In genomic region chr3:48400824-48401433, GRCh38 we compare ENCODE assay signal across 8 cellular contexts. TPM values are rescaled to one million over a fixed set of nuclear protein-coding genes. Genes with fewer than 3 reads are reported as not detected.
DNase-seq lines count a peak whose midpoint lies in the region; ATAC-seq, FAIRE-seq and TF ChIP-seq lines count a peak whose summit lies in the region.

No MANE protein-coding gene starts in this region.

- no peak overlapping the region for H2AFZ ChIP-seq in PC-3 (ENCODE audit: low read length)

- H3K9me3 Mint-ChIP-seq in CD4-positive, alpha-beta memory T cell: no peaks in the 10 kb centered on the region
- H3K9me3 Mint-ChIP-seq in activated T-helper 17 cell treated with anti-CD3 and anti-CD28 coated beads, Interleukin-2, amount 50 U/mL, for 72 hours: no peaks in the 10 kb centered on the region

- no peaks in the 10 kb centered on the region for H3K9me2 ChIP-seq in PC-3 (replicated peaks; ENCODE audit: low read length)

- POLR2A ChIA-PET in CD4-positive, alpha-beta memory T cell (lab: Charles Lee; ENCODE audit: partially characterized antibody): interaction anchor here (1.1 to 2.2 kb wide), 7 partner anchors 33 to 209 kb away, joined by 3 to 15 read pairs (median 11); partner anchors contain the start of genes CCDC51, PFKFB4, TMA7 and UQCRC1
- POLR2A ChIA-PET in HEK293 (lab: Yijun Ruan, JAX): interaction anchor here (0.7 to 2.1 kb wide), 8 partner anchors 17 to 152 kb away, joined by 3 to 13 read pairs (median 4); partner anchors contain the start of genes CCDC51 and TMA7
- POLR2A ChIA-PET in PC-3 (lab: Charles Lee; ENCODE audit: unreplicated experiment): interaction anchor here (0.6 kb wide), 2 partner anchors 35 to 284 kb away, joined by 3 to 4 read pairs; no protein-coding TSS in a partner anchor

- H4K20me1 ChIP-seq in PC-3 (ENCODE audit: low read length): no peaks in the 10 kb centered on the region

- H3K4me1 ChIP-seq in CD4-positive, alpha-beta memory T cell (ENCODE audit: insufficient read depth, low read length): no peaks in the 10 kb centered on the region
- H3K4me1 ChIP-seq in HEK293 (ENCODE audit: control insufficient read depth, insufficient read depth, low read length) (no peaks in the 10 kb centered on the region), PC-3 (ENCODE audit: insufficient read depth, low read length) (peaks cover 11% of the 10 kb centered on the region; the same call in 1 of the 2 replicates), pancreas (peaks cover 5 to 11% (median 11%) of the 10 kb centered on the region in 3 donors), upper lobe of left lung (no peaks in the 10 kb centered on the region)

- TF ChIP-seq POLR2A in upper lobe of left lung (IDR thresholded peaks at IDR 0.05): no peak

- no peaks in the 10 kb centered on the region for H3K27me3 ChIP-seq in CD4-positive, alpha-beta memory T cell (ENCODE audit: insufficient read depth, low read length)
- H3K27me3 ChIP-seq in PC-3 (ENCODE audit: low read length): no peaks in the 10 kb centered on the region
- no peaks in the 10 kb centered on the region for H3K27me3 ChIP-seq in pancreas
- H3K27me3 ChIP-seq in upper lobe of left lung: no peaks in the 10 kb centered on the region

- intact Hi-C loops in CD4-positive, alpha-beta memory T cell (cut with micrococcal nuclease): loop anchor here (1.0 to 2.0 kb wide), 7 partner anchors 35 to 340 kb away; partner anchors contain the start of gene UQCRC1
- intact Hi-C loops in PC-3 (cut with micrococcal nuclease) (loop anchor here (1.0 kb wide), 2 partner anchors 35 to 128 kb away; no protein-coding TSS in a partner anchor), pancreas (cut with DNase I) (loop anchor here in 2 of 3 donors (5.0 kb wide), 1 partner anchor 36 kb away; no protein-coding TSS in a partner anchor)

- no peak overlapping the region for H3K27ac ChIP-seq in CD4-positive, alpha-beta memory T cell (ENCODE audit: low read depth, low read length)
- H3K27ac ChIP-seq in HEK293 (ENCODE audit: extremely low read depth, low read depth, low read length) (no peak overlapping the region), PC-3 (ENCODE audit: low read length) (no peak overlapping the region), pancreas (no peak overlapping the region), upper lobe of left lung (no peak overlapping the region)

- ATAC-seq in PC-3 (peak; percentile 66), pancreas (peak; percentile 70 to 81 (median 77)), upper lobe of left lung (ENCODE audit: low FRiP score in 2 of 2) (peak; percentile 68 to 69), GM18858 (IDR thresholded peaks at IDR 0.05; ENCODE audit: unreplicated experiment) (no peak)
- peak; percentile 87 for ATAC-seq in activated T-helper 17 cell treated with anti-CD3 and anti-CD28 coated beads, Interleukin-2, amount 50 U/mL, for 72 hours (replicated peaks)

- TF ChIP-seq CTCF in HEK293 (tag by site-specific recombination; IDR thresholded peaks at IDR 0.05) (no peak), PC-3 (conservative IDR thresholded peaks at IDR 0.05; ENCODE audit: low read depth, low read length) (peak; percentile 82), pancreas (IDR thresholded peaks at IDR 0.05) (peak; percentile 68 to 80 (median 72)), upper lobe of left lung (IDR thresholded peaks at IDR 0.05) (peak; percentile 69 to 90 (median 88))

- no peak overlapping the region for H3K4me2 ChIP-seq in PC-3 (ENCODE audit: low read length)

- H3K4me1 Mint-ChIP-seq in CD4-positive, alpha-beta memory T cell: peaks cover 0 to 2% (median 0%) of the 10 kb centered on the region in 4 donors
- H3K4me1 Mint-ChIP-seq in activated T-helper 17 cell treated with anti-CD3 and anti-CD28 coated beads, Interleukin-2, amount 50 U/mL, for 72 hours: peaks cover 4% of the 10 kb centered on the region

- peak overlapping the region in 2 of 7 donors; percentile 3 to 8 for H3K27ac Mint-ChIP-seq in CD4-positive, alpha-beta memory T cell
- peak overlapping the region; percentile 50 for H3K27ac Mint-ChIP-seq in activated T-helper 17 cell treated with anti-CD3 and anti-CD28 coated beads, Interleukin-2, amount 50 U/mL, for 72 hours

- H3K36me3 Mint-ChIP-seq in CD4-positive, alpha-beta memory T cell: no peaks in the 10 kb centered on the region
- H3K36me3 Mint-ChIP-seq in activated T-helper 17 cell treated with anti-CD3 and anti-CD28 coated beads, Interleukin-2, amount 50 U/mL, for 72 hours (ENCODE audit: low read depth): no peaks in the 10 kb centered on the region

- CTCF ChIA-PET in CD4-positive, alpha-beta memory T cell (lab: Charles Lee; ENCODE audit: partially characterized antibody): interaction anchor here (0.6 to 13.7 kb wide), 64 partner anchors 8 to 651 kb away, joined by 3 to 381 read pairs (median 5); partner anchors contain the start of genes ATRIP, CCDC51, NME6 and PFKFB4
- CTCF ChIA-PET in HEK293 (lab: Yijun Ruan, JAX): interaction anchor here (0.6 to 7.2 kb wide), 42 partner anchors 9 to 339 kb away, joined by 3 to 238 read pairs (median 5); partner anchors contain the start of genes CCDC51, PFKFB4, PLXNB1 and TMA7
- CTCF ChIA-PET in PC-3 (lab: Charles Lee): interaction anchor here (0.5 to 3.9 kb wide), 20 partner anchors 8 to 740 kb away, joined by 3 to 222 read pairs (median 6); partner anchors contain the start of genes ATRIP, CCDC51 and TMA7

- no TSS peak for BruUV-seq in PC-3 (replicated peaks; lab: Mats Ljungman, UMichigan)

- H3K9ac ChIP-seq in PC-3 (ENCODE audit: low read length): no peak overlapping the region

- peaks cover under 1 to 2% of the 10 kb centered on the region in 2 donors for H3K27me3 Mint-ChIP-seq in CD4-positive, alpha-beta memory T cell
- peaks cover under 1% of the 10 kb centered on the region for H3K27me3 Mint-ChIP-seq in activated T-helper 17 cell treated with anti-CD3 and anti-CD28 coated beads, Interleukin-2, amount 50 U/mL, for 72 hours

- no peaks in the 10 kb centered on the region for H3K36me3 ChIP-seq in CD4-positive, alpha-beta memory T cell (ENCODE audit: insufficient read depth, low read length)
- H3K36me3 ChIP-seq in HEK293 (ENCODE audit: control insufficient read depth in 2 of 2, insufficient read depth in 1 of 2, low read length in 2 of 2): peaks cover 0 to 22% of the 10 kb centered on the region in 2 experiments; a peak in 1 of 3 replicates
- H3K36me3 ChIP-seq in PC-3 (ENCODE audit: low read depth, low read length): no peaks in the 10 kb centered on the region
- peaks cover 0 to 19% (median 0%) of the 10 kb centered on the region in 3 donors for H3K36me3 ChIP-seq in pancreas
- H3K36me3 ChIP-seq in upper lobe of left lung: peaks cover 2 to 22% (median 14%) of the 10 kb centered on the region in 4 donors

- H3K4me3 Mint-ChIP-seq in CD4-positive, alpha-beta memory T cell: no peak overlapping the region
- no peak overlapping the region for H3K4me3 Mint-ChIP-seq in activated T-helper 17 cell treated with anti-CD3 and anti-CD28 coated beads, Interleukin-2, amount 50 U/mL, for 72 hours

- TF ChIP-seq EP300 in upper lobe of left lung (IDR thresholded peaks at IDR 0.05): no peak

- H3K4me3 ChIP-seq in CD4-positive, alpha-beta memory T cell (ENCODE audit: low read length in 2 of 2): no peak overlapping the region
- H3K4me3 ChIP-seq in HEK293 (ENCODE audit: low read depth, low read length) (no peak overlapping the region), PC-3 (ENCODE audit: low read length) (no peak overlapping the region), pancreas (no peak overlapping the region), upper lobe of left lung (no peak overlapping the region)

- FAIRE-seq in frontal cortex (lab: Jason Lieb, UNC) (no peak), pancreas (lab: Jason Lieb, UNC) (no peak)

- no peaks in the 10 kb centered on the region for H3F3A ChIP-seq in PC-3 (ENCODE audit: low read length, unreplicated experiment)

- 50 to 52% methylated on average over 6 of the region's 6 CpGs for WGBS in pancreas, 2 donors
- 54 to 57% methylated on average over 6 of the region's 6 CpGs for WGBS in upper lobe of left lung, 2 donors

- H3K79me2 ChIP-seq in PC-3 (ENCODE audit: low read length): no peaks in the 10 kb centered on the region

- H3K9me3 ChIP-seq in CD4-positive, alpha-beta memory T cell (ENCODE audit: control insufficient read depth in 1 of 2, low read length in 2 of 2): no peaks in the 10 kb centered on the region
- H3K9me3 ChIP-seq in HEK293 (ENCODE audit: control insufficient read depth, insufficient read depth, low read depth, low read length) (no peaks in the 10 kb centered on the region), PC-3 (ENCODE audit: low read length) (no peaks in the 10 kb centered on the region), pancreas (no peaks in the 10 kb centered on the region), upper lobe of left lung (no peaks in the 10 kb centered on the region)

- DNase-seq in CD4-positive, alpha-beta memory T cell: peak; percentile 67 to 77 (median 72)
- peak; percentile 86 for DNase-seq in PC-3
- peak; percentile 67 to 80 for DNase-seq in frontal cortex (ENCODE audit: low spot score in 2 of 2)
- peak in 4 of 6 donors; percentile 50 to 71 (median 59) for DNase-seq in pancreas
- peak in 1 of 2 donors; percentile 71 for DNase-seq in upper lobe of left lung

RNA-seq across cellular contexts. Expression of gene FBXW12, which starts 28.9 kb away (rescaled TPM):
- not detected for total RNA-seq in CD4-positive, alpha-beta memory T cell
- polyA plus RNA-seq in CD4-positive, alpha-beta memory T cell: not detected
- total RNA-seq in PC-3 (2014; rRNA removed) (not detected in 2 replicates), frontal cortex (1.6 TPM), pancreas (1 to 10 TPM; 3.3 to 9.6 (median 6.2) TPM), upper lobe of left lung (not detected)
- not detected for total RNA-seq in activated T-helper 17 cell treated with anti-CD3 and anti-CD28 coated beads, Interleukin-2, amount 50 U/mL, for 72 hours
- 1 to 10 TPM; 2.7 to 5.6 TPM for polyA plus RNA-seq in pancreas

RNA-seq across cellular contexts. Expression of gene PLXNB1, which starts 29.0 kb away (rescaled TPM):
- 1 to 10 TPM; 2.6 to 5.0 TPM for total RNA-seq in CD4-positive, alpha-beta memory T cell
- under 1 TPM in 1 of 2 donors, not detected in 1; 0.48 TPM for polyA plus RNA-seq in CD4-positive, alpha-beta memory T cell
- total RNA-seq in PC-3 (2014; rRNA removed): 31.8 and 35.4 TPM in 2 replicates
- 1 to 10 TPM; 3.5 to 3.8 TPM for total RNA-seq in activated T-helper 17 cell treated with anti-CD3 and anti-CD28 coated beads, Interleukin-2, amount 50 U/mL, for 72 hours
- total RNA-seq in frontal cortex: 32.2 TPM
- total RNA-seq in pancreas: 100 to 1,000 TPM in 1 of 6 donors, 10 to 100 TPM in 5; 47.8 to 103 (median 65.1) TPM
- polyA plus RNA-seq in pancreas: 100 to 1,000 TPM; 286 to 372 TPM
- 100 to 1,000 TPM in 4 of 6 donors, 10 to 100 TPM in 2; 91.2 to 588 (median 123) TPM for total RNA-seq in upper lobe of left lung

RNA-seq across cellular contexts. Expression of gene CCDC51, which starts 39.0 kb away (rescaled TPM):
- total RNA-seq in CD4-positive, alpha-beta memory T cell: 1 to 10 TPM; 5.1 to 5.4 TPM
- 10 to 100 TPM in 1 of 2 donors, 1 to 10 TPM in 1; 6.6 to 13.3 TPM for polyA plus RNA-seq in CD4-positive, alpha-beta memory T cell
- 27.8 and 30.9 TPM in 2 replicates for total RNA-seq in PC-3 (2014; rRNA removed)
- 10 to 100 TPM; 15.5 to 28.4 TPM for total RNA-seq in activated T-helper 17 cell treated with anti-CD3 and anti-CD28 coated beads, Interleukin-2, amount 50 U/mL, for 72 hours
- 12.6 TPM for total RNA-seq in frontal cortex
- total RNA-seq in pancreas: 1 to 10 TPM; 1.6 to 4.3 (median 3.3) TPM
- polyA plus RNA-seq in pancreas: 1 to 10 TPM; 2.5 to 5.8 TPM
- total RNA-seq in upper lobe of left lung: 10 to 100 TPM in 5 of 6 donors, 1 to 10 TPM in 1; 6.3 to 18.2 (median 13.2) TPM

RNA-seq across cellular contexts. Expression of gene TMA7, which starts 39.1 kb away (rescaled TPM):
- total RNA-seq in CD4-positive, alpha-beta memory T cell: 100 to 1,000 TPM; 309 to 310 TPM
- 100 to 1,000 TPM; 765 to 952 TPM for polyA plus RNA-seq in CD4-positive, alpha-beta memory T cell
- total RNA-seq in PC-3 (2014; rRNA removed) (517 and 618 TPM in 2 replicates), frontal cortex (99.9 TPM), pancreas (10 to 100 TPM; 59.0 to 83.8 (median 68.0) TPM), upper lobe of left lung (100 to 1,000 TPM; 115 to 282 (median 163) TPM)
- total RNA-seq in activated T-helper 17 cell treated with anti-CD3 and anti-CD28 coated beads, Interleukin-2, amount 50 U/mL, for 72 hours: 100 to 1,000 TPM; 181 to 328 TPM
- 100 to 1,000 TPM; 278 to 320 TPM for polyA plus RNA-seq in pancreas

RNA-seq across cellular contexts. Expression of gene ATRIP, which starts 45.6 kb away (rescaled TPM):
- 10 to 100 TPM; 14.9 to 15.2 TPM for total RNA-seq in CD4-positive, alpha-beta memory T cell
- polyA plus RNA-seq in CD4-positive, alpha-beta memory T cell: 10 to 100 TPM; 11.3 to 15.4 TPM
- 13.9 and 16.1 TPM in 2 replicates for total RNA-seq in PC-3 (2014; rRNA removed)
- total RNA-seq in activated T-helper 17 cell treated with anti-CD3 and anti-CD28 coated beads, Interleukin-2, amount 50 U/mL, for 72 hours: 10 to 100 TPM; 10.5 to 14.9 TPM
- total RNA-seq in frontal cortex: 7.3 TPM
- 1 to 10 TPM; 2.0 to 3.4 (median 2.9) TPM for total RNA-seq in pancreas
- 1 to 10 TPM; 4.3 to 4.8 TPM for polyA plus RNA-seq in pancreas
- total RNA-seq in upper lobe of left lung: 10 to 100 TPM in 1 of 6 donors, 1 to 10 TPM in 5; 5.1 to 10.5 (median 6.5) TPM
